19 cellular contexts compared by ENCODE assay signal in genomic region chr5:56346044-56346710, GRCh38.
"Had no signal": no experiment of that assay in that cellular context is flagged by ENCODE, and none has a peak within 500 bp of the region (broad histone marks: within the 10 kb centered on the region; RNA-seq: fewer than 3 reads in every experiment).

No MANE protein-coding gene starts in this region.

- H3K4me3 Mint-ChIP-seq: activated CD4-positive, alpha-beta T cell treated with anti-CD3 and anti-CD28 coated beads, Interleukin-2, amount 10 ng/mL, durations not matched to agents 24 days and 14 days; activated naive CD4-positive, alpha-beta T cell treated with anti-CD3 and anti-CD28 coated beads for 36 hours; activated T-helper 17 cell treated with anti-CD3 and anti-CD28 coated beads, Interleukin-2, amount 50 U/mL, for 72 hours; immature natural killer cell; nephron progenitor cell; T-helper 17 cell; type B pancreatic cell had no signal

- H3K36me3 Mint-ChIP-seq: type B pancreatic cell had no signal

- H3K27ac Mint-ChIP-seq: activated CD4-positive, alpha-beta T cell treated with anti-CD3 and anti-CD28 coated beads, Interleukin-2, amount 10 ng/mL, durations not matched to agents 24 days and 14 days; activated naive CD4-positive, alpha-beta T cell treated with anti-CD3 and anti-CD28 coated beads for 36 hours; activated T-helper 17 cell treated with anti-CD3 and anti-CD28 coated beads, Interleukin-2, amount 50 U/mL, for 72 hours; immature natural killer cell; nephron progenitor cell; T-helper 17 cell; type B pancreatic cell had no signal

- H3K27me3 Mint-ChIP-seq: activated B cell treated with CpG ODN at 0.5 μM for 24 hours; activated CD4-positive, alpha-beta T cell treated with anti-CD3 and anti-CD28 coated beads, Interleukin-2, amount 10 ng/mL, durations not matched to agents 24 days and 14 days; activated T-helper 17 cell treated with anti-CD3 and anti-CD28 coated beads, Interleukin-2, amount 50 U/mL, for 72 hours; T-helper 17 cell; type B pancreatic cell had no signal

- H3K27ac ChIP-seq: adrenal gland, body of pancreas, esophagus muscularis mucosa, psoas muscle had no signal

- H3K36me3 ChIP-seq: adrenal gland, esophagus muscularis mucosa had no signal

- H3K9me3 Mint-ChIP-seq: activated CD4-positive, alpha-beta T cell treated with anti-CD3 and anti-CD28 coated beads, Interleukin-2, amount 10 ng/mL, durations not matched to agents 24 days and 14 days; activated T-helper 17 cell treated with anti-CD3 and anti-CD28 coated beads, Interleukin-2, amount 50 U/mL, for 72 hours; type B pancreatic cell had no signal

- ATAC-seq: activated T-helper 17 cell treated with anti-CD3 and anti-CD28 coated beads, Interleukin-2, amount 50 U/mL, for 72 hours; body of pancreas; psoas muscle; T-helper 17 cell had no signal

- H3K27me3 ChIP-seq: adrenal gland, body of pancreas, esophagus muscularis mucosa had no signal

- H3K4me1 ChIP-seq: body of pancreas had no signal

- H3K4me3 ChIP-seq: adrenal gland, body of pancreas, esophagus muscularis mucosa, psoas muscle had no signal

- DNase-seq: activated B cell treated with CpG ODN at 0.5 μM for 24 hours; activated CD4-positive, alpha-beta T cell treated with anti-CD3 and anti-CD28 coated beads, Interleukin-2, amount 10 ng/mL, durations not matched to agents 24 days and 14 days; activated CD8-positive, alpha-beta memory T cell treated with anti-CD3 and anti-CD28 coated beads for 24 hours; activated naive CD4-positive, alpha-beta T cell treated with anti-CD3 and anti-CD28 coated beads for 36 hours; adrenal gland; body of pancreas; cerebellar nuclear complex; foreskin fibroblast; glutamatergic neuron; immature natural killer cell; left cardiac atrium; nephron progenitor cell; psoas muscle; stimulated activated CD4-positive, alpha-beta T cell treated with anti-CD3 and anti-CD28 coated beads, Interleukin-2, amount 100 ng/mL, for 48 hours; stimulated activated naive CD4-positive, alpha-beta T cell treated with Interleukin-2 at 50 U/mL for 16 hours; T-helper 17 cell had no signal

- H3K9me3 ChIP-seq: adrenal gland, body of pancreas, esophagus muscularis mucosa, psoas muscle had no signal

- H3K4me1 Mint-ChIP-seq: activated T-helper 17 cell treated with anti-CD3 and anti-CD28 coated beads, Interleukin-2, amount 50 U/mL, for 72 hours; immature natural killer cell had no signal
